ENCODE assay signal across 15 cellular contexts in genomic region chr11:128809128-128809527, GRCh38. TPM values are rescaled to one million over a fixed set of nuclear protein-coding genes. Genes with fewer than 3 reads are reported as not detected.
"Had no signal": no experiment of that assay in that cellular context is flagged by ENCODE, and none has a peak within 500 bp of the region (broad histone marks: within the 10 kb centered on the region; RNA-seq: fewer than 3 reads in every experiment).

No MANE protein-coding gene starts in this region.

- H3K4me3 Mint-ChIP-seq: neural crest cell had no signal

- DNase-seq: activated T-cell treated with anti-CD3 and anti-CD28 coated beads for 4 hours; colonic mucosa; gastrocnemius medialis; heart right ventricle; islet precursor cell; left ventricle myocardium inferior; mesenchymal stem cell; ovary; stimulated activated CD4-positive, alpha-beta T cell treated with anti-CD3 and anti-CD28 coated beads, Interleukin-4, amount 100 ng/mL, for 1 hour; stimulated activated CD8-positive, alpha-beta memory T cell treated with anti-CD3 and anti-CD28 coated beads, Interleukin-4, amount 100 ng/mL, for 48 hours; thyroid gland had no signal

- H3K27me3 ChIP-seq: colonic mucosa, gastrocnemius medialis, heart right ventricle, ovary, thyroid gland had no signal

- H3K9me3 Mint-ChIP-seq: neural crest cell had no signal

- H3K27ac ChIP-seq: colonic mucosa, gastrocnemius medialis, heart right ventricle, left ventricle myocardium inferior, ovary, thyroid gland had no signal

- ATAC-seq: gastrocnemius medialis, heart right ventricle had no signal

- H3K36me3 ChIP-seq: colonic mucosa, ovary, thyroid gland had no signal

- H3K4me3 ChIP-seq: colonic mucosa, gastrocnemius medialis, heart right ventricle, left ventricle myocardium inferior, ovary, thyroid gland had no signal

RNA-seq across cellular contexts. Expression of gene KCNJ1, which starts 58.0 kb away (rescaled TPM):
- total RNA-seq: activated CD8-positive, alpha-beta memory T cell treated with anti-CD3 and anti-CD28 coated beads for 36 hours; astrocyte; colonic mucosa; fibroblast of lung; left ventricle myocardium inferior; neural crest cell had no signal
- polyA plus RNA-seq: fibroblast of lung, ovary had no signal
